Comparison of ENCODE assay signal across 16 cellular contexts in the genomic region with DNA sequence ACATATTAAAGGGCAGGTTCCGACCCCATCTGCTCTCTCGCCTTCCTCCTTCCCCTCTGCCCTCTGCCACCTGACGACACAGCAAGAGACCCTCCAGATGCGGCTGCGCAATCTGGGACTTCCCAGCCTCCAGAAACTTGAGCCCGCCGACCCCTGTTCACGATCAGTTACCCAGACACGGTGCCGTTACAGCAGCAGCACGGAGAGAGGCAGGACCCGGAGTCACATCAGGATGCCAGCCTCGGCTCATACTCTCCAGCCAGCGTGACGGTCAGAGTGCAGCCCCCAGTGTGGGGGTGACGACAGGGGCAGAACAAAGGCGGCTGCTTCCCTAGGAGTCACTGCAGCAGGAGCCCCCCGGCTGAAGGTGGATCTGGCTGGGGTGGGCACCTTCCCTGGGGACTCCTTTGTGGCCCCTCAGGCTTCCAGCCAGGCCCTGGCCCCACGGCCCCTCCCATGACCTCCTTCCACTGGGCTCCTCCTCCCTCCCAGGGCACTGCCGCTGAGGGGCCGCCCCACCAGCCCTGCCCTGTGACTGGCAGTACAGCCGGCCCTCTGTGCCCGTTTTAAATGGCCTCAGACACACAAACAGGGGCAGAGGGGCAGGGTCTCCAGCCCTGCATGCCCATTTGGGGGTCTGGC.
DNase-seq lines count a peak whose midpoint lies in the region; ATAC-seq lines count a peak whose summit lies in the region.
"Had no signal": no experiment of that assay in that cellular context is flagged by ENCODE, and none has a peak within 500 bp of the region (broad histone marks: within the 10 kb centered on the region; RNA-seq: fewer than 3 reads in every experiment).

No MANE protein-coding gene starts in this region.

- CTCF ChIA-PET in activated naive CD4-positive, alpha-beta T cell treated with anti-CD3 and anti-CD28 coated beads, Interleukin-2, amount 10 ng/mL, durations not matched to agents 7 days and 5 days (lab: Charles Lee): no interaction called here

- no peaks in the 10 kb centered on the region for H3K9me3 Mint-ChIP-seq in activated naive CD8-positive, alpha-beta T cell (ENCODE audit: low read depth)
- H3K9me3 Mint-ChIP-seq in activated naive CD8-positive, alpha-beta T cell treated with anti-CD3 and anti-CD28 coated beads for 36 hours: no peaks in the 10 kb centered on the region
- peaks cover 13% of the 10 kb centered on the region for H3K9me3 Mint-ChIP-seq in activated naive CD4-positive, alpha-beta T cell treated with anti-CD3 and anti-CD28 coated beads, Interleukin-2, amount 10 ng/mL, durations not matched to agents 7 days and 5 days

- no peak for ATAC-seq in T-helper 17 cell

- no peak overlapping the region for H3K4me3 Mint-ChIP-seq in activated naive CD8-positive, alpha-beta T cell
- no peak overlapping the region for H3K4me3 Mint-ChIP-seq in activated naive CD8-positive, alpha-beta T cell treated with anti-CD3 and anti-CD28 coated beads for 36 hours
- H3K4me3 Mint-ChIP-seq in T-helper 17 cell: peak overlapping the region; percentile 45
- no peak overlapping the region for H3K4me3 Mint-ChIP-seq in activated naive CD4-positive, alpha-beta T cell treated with anti-CD3 and anti-CD28 coated beads, Interleukin-2, amount 10 ng/mL, durations not matched to agents 7 days and 5 days
- H3K4me3 Mint-ChIP-seq: CD14-positive monocyte; CD4-positive, alpha-beta T cell; CD8-positive, alpha-beta memory T cell had no signal

- DNase-seq in activated naive CD8-positive, alpha-beta T cell treated with anti-CD3 and anti-CD28 coated beads for 36 hours: no peak
- no peak for DNase-seq in T-helper 17 cell
- peak; percentile 60 for DNase-seq in left kidney (ENCODE audit: low read depth, low spot score)
- DNase-seq in NCI-H2196 treated with DMSO at 0.1 percent for 48 hours (lab: John Stamatoyannopoulos, UW; ENCODE audit: unreplicated experiment): no peak
- DNase-seq in OCI-M1 (lab: John Stamatoyannopoulos, UW): no peak
- no peak for DNase-seq in activated naive CD4-positive, alpha-beta T cell treated with anti-CD3 and anti-CD28 coated beads, Interleukin-2, amount 10 ng/mL, durations not matched to agents 7 days and 5 days
- DNase-seq: 8988T; CD4-positive, alpha-beta T cell; CD8-positive, alpha-beta memory T cell; DMS 273 treated with DMSO at 0.1 percent for 48 hours; DND-41; GOT3; HCEC 1CT had no signal

- no peaks in the 10 kb centered on the region for H3K27me3 Mint-ChIP-seq in activated naive CD8-positive, alpha-beta T cell
- no peaks in the 10 kb centered on the region for H3K27me3 Mint-ChIP-seq in activated naive CD8-positive, alpha-beta T cell treated with anti-CD3 and anti-CD28 coated beads for 36 hours
- no peaks in the 10 kb centered on the region for H3K27me3 Mint-ChIP-seq in T-helper 17 cell
- no peaks in the 10 kb centered on the region for H3K27me3 Mint-ChIP-seq in activated naive CD4-positive, alpha-beta T cell treated with anti-CD3 and anti-CD28 coated beads, Interleukin-2, amount 10 ng/mL, durations not matched to agents 7 days and 5 days
- H3K27me3 Mint-ChIP-seq: CD4-positive, alpha-beta T cell; CD8-positive, alpha-beta memory T cell had no signal

- no peaks in the 10 kb centered on the region for H3K9me3 ChIP-seq in T-helper 17 cell (ENCODE audit: control insufficient read depth, low read length, poor library complexity, severe bottlenecking)
- H3K9me3 ChIP-seq: A549 had no signal

- H3K36me3 Mint-ChIP-seq in activated naive CD8-positive, alpha-beta T cell: no peaks in the 10 kb centered on the region
- no peaks in the 10 kb centered on the region for H3K36me3 Mint-ChIP-seq in activated naive CD8-positive, alpha-beta T cell treated with anti-CD3 and anti-CD28 coated beads for 36 hours
- peaks cover 5% of the 10 kb centered on the region for H3K36me3 Mint-ChIP-seq in T-helper 17 cell (ENCODE audit: low read depth)
- peaks cover 4% of the 10 kb centered on the region for H3K36me3 Mint-ChIP-seq in activated naive CD4-positive, alpha-beta T cell treated with anti-CD3 and anti-CD28 coated beads, Interleukin-2, amount 10 ng/mL, durations not matched to agents 7 days and 5 days
- H3K36me3 Mint-ChIP-seq: CD14-positive monocyte had no signal

- peaks cover 14% of the 10 kb centered on the region for H3K4me1 Mint-ChIP-seq in activated naive CD8-positive, alpha-beta T cell (ENCODE audit: low read depth)
- H3K4me1 Mint-ChIP-seq in activated naive CD8-positive, alpha-beta T cell treated with anti-CD3 and anti-CD28 coated beads for 36 hours: no peaks in the 10 kb centered on the region
- H3K4me1 Mint-ChIP-seq in T-helper 17 cell: peaks cover 5% of the 10 kb centered on the region
- peaks cover 8% of the 10 kb centered on the region for H3K4me1 Mint-ChIP-seq in activated naive CD4-positive, alpha-beta T cell treated with anti-CD3 and anti-CD28 coated beads, Interleukin-2, amount 10 ng/mL, durations not matched to agents 7 days and 5 days
- H3K4me1 Mint-ChIP-seq: CD14-positive monocyte had no signal

- H3K27ac Mint-ChIP-seq in activated naive CD8-positive, alpha-beta T cell: peak overlapping the region; percentile 34
- no peak overlapping the region for H3K27ac Mint-ChIP-seq in activated naive CD8-positive, alpha-beta T cell treated with anti-CD3 and anti-CD28 coated beads for 36 hours
- no peak overlapping the region for H3K27ac Mint-ChIP-seq in T-helper 17 cell
- H3K27ac Mint-ChIP-seq in activated naive CD4-positive, alpha-beta T cell treated with anti-CD3 and anti-CD28 coated beads, Interleukin-2, amount 10 ng/mL, durations not matched to agents 7 days and 5 days: no peak overlapping the region
- H3K27ac Mint-ChIP-seq: CD14-positive monocyte; CD4-positive, alpha-beta T cell; CD8-positive, alpha-beta memory T cell had no signal
